Comparison of ENCODE assay signal across 2 cellular contexts in the genomic region with DNA sequence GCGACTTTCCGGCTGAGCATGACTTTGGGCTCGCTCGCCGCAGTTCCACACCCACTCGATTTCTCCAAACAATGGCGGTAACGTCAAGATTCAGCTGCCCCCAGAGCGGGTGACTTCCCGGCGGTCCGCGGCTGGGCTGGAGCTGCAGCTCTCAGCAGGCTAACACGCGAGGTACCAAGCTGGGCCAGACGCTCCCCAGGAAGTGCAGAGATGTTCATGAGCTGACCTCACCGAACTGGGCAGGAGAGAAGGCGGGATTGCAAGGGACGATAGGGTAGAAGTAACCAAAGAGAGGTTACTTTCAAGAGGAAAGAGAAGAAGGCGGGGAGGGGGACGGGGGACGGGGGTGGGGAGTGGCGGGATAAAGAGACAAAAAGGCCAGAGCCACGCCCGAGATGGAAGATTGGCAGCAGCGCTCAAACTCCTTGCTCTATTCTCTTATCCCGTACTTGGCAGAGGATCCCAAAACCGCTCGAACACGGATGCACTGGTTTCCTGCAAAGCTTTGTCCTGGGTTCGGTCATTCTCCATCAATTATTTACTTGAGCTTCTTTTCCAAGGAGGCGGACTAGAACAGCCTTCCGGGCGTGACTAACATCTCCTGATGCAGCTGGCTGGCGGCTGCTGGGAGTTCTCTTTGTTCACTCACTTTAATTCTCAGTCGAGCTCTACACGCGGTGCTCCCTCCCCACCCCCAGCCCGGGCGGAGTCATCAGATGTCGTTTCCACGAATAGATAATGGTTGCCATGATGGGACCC.
TF ChIP-seq lines count a peak whose summit lies in the region.

Gene MTCL3, minus strand, starts transcription at position 626 of the 759 bp plus-strand sequence.

TF ChIP-seq in A549, 52 proteins besides CTCF, POLR2A, EP300 and RAD21 (continued from another document):
- TF ChIP-seq PHF8 (IDR thresholded peaks at IDR 0.05; ENCODE audit: borderline replicate concordance, low read depth) (0 out of 2 replicates have a peak, but pooled peaks have one; percentile 6), MYC (IDR thresholded peaks at IDR 0.05; ENCODE audit: borderline replicate concordance, low read length) (peak; percentile 92), FOSL2 (IDR thresholded peaks at IDR 0.05) (no peak), FOSL2 (CRISPR knock-in tag; IDR thresholded peaks at IDR 0.05) (peak; percentile 52), JUN (IDR thresholded peaks at IDR 0.05) (peak in 1 of 2 experiments; percentile 45; a peak in 2 of 5 replicates), CEBPB (IDR thresholded peaks at IDR 0.05) (no peak), MAX (IDR thresholded peaks at IDR 0.05) (peak; percentile 79), POLR2AphosphoS2 (conservative IDR thresholded peaks at IDR 0.05; ENCODE audit: low read length) (no peak), HOXB13 (CRISPR knock-in tag; IDR thresholded peaks at IDR 0.05; ENCODE audit: low read depth) (no peak), ZFP36 (IDR thresholded peaks at IDR 0.05; ENCODE audit: borderline replicate concordance, partially characterized antibody) (no peak)
- TF ChIP-seq, protein P1, sequence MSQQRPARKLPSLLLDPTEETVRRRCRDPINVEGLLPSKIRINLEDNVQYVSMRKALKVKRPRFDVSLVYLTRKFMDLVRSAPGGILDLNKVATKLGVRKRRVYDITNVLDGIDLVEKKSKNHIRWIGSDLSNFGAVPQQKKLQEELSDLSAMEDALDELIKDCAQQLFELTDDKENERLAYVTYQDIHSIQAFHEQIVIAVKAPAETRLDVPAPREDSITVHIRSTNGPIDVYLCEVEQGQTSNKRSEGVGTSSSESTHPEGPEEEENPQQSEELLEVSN (IDR thresholded peaks at IDR 0.05; ENCODE audit: borderline replicate concordance, low read depth), result 0 out of 2 replicates have a peak, but pooled peaks have one; percentile 41

TF ChIP-seq in IMR-90, 13 proteins besides CTCF, POLR2A, EP300 and RAD21 (continued from another document):
- TF ChIP-seq MAFK (IDR thresholded peaks at IDR 0.05; ENCODE audit: low read depth, low read length) (no peak), FOS (IDR thresholded peaks at IDR 0.05; ENCODE audit: low read depth, low read length) (no peak), CHD1 (IDR thresholded peaks at IDR 0.05; ENCODE audit: low read depth, low read length) (no peak), ELK1 (IDR thresholded peaks at IDR 0.05; ENCODE audit: borderline replicate concordance, low read depth, low read length) (no peak), MAZ (IDR thresholded peaks at IDR 0.05; ENCODE audit: borderline replicate concordance, low read depth, low read length) (no peak), BHLHE40 (IDR thresholded peaks at IDR 0.05; ENCODE audit: low read depth, low read length) (no peak), RCOR1 (IDR thresholded peaks at IDR 0.05; ENCODE audit: insufficient replicate concordance, low read length) (no peak), RFX5 (IDR thresholded peaks at IDR 0.05; ENCODE audit: low read depth, low read length) (no peak), MXI1 (IDR thresholded peaks at IDR 0.05; ENCODE audit: borderline replicate concordance, low read depth, low read length) (no peak), NFE2L2 (IDR thresholded peaks at IDR 0.05; ENCODE audit: low read depth, low read length) (no peak), CEBPB (IDR thresholded peaks at IDR 0.05; ENCODE audit: low read depth, low read length) (no peak)
- TF ChIP-seq, protein P2, sequence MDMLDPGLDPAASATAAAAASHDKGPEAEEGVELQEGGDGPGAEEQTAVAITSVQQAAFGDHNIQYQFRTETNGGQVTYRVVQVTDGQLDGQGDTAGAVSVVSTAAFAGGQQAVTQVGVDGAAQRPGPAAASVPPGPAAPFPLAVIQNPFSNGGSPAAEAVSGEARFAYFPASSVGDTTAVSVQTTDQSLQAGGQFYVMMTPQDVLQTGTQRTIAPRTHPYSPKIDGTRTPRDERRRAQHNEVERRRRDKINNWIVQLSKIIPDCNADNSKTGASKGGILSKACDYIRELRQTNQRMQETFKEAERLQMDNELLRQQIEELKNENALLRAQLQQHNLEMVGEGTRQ (IDR thresholded peaks at IDR 0.05; ENCODE audit: low read depth, low read length), result no peak
